In genomic region chr18:21550510-21550970, GRCh38 we compare ENCODE assay signal across 1 cellular context.
TF ChIP-seq lines count a peak whose summit lies in the region.

No MANE protein-coding gene starts in this region.

TF ChIP-seq in HepG2, 621 proteins besides CTCF, POLR2A, EP300 and RAD21 (continues in another document):
- TF ChIP-seq FOXA1 (IDR thresholded peaks at IDR 0.05) (no peak), FOXA1 (CRISPR knock-in tag; IDR thresholded peaks at IDR 0.05) (peak; percentile 78), SKIL (CRISPR knock-in tag; IDR thresholded peaks at IDR 0.05; ENCODE audit: borderline replicate concordance) (no peak), ZNF280D (CRISPR knock-in tag; IDR thresholded peaks at IDR 0.05) (0 out of 2 replicates have a peak, but pooled peaks have one; percentile 70), ZKSCAN5 (CRISPR knock-in tag; IDR thresholded peaks at IDR 0.05) (no peak), SP5 (CRISPR knock-in tag; IDR thresholded peaks at IDR 0.05; ENCODE audit: borderline replicate concordance, low read depth) (peak; percentile 76), PATZ1 (CRISPR knock-in tag; IDR thresholded peaks at IDR 0.05) (peak; percentile 28; the same call in 1 of the 2 replicates), GRHL1 (CRISPR knock-in tag; conservative IDR thresholded peaks at IDR 0.05) (no peak), PAXIP1 (CRISPR knock-in tag; conservative IDR thresholded peaks at IDR 0.05) (peak; percentile 90), TBX3 (IDR thresholded peaks at IDR 0.05; ENCODE audit: borderline replicate concordance) (peak; percentile 70; the same call in 1 of the 2 replicates), POLR2AphosphoS2 (IDR thresholded peaks at IDR 0.05; ENCODE audit: low read depth, low read length) (no peak), KIAA2018 (CRISPR knock-in tag; IDR thresholded peaks at IDR 0.05; ENCODE audit: borderline replicate concordance) (no peak), ZNF549 (CRISPR knock-in tag; IDR thresholded peaks at IDR 0.05) (no peak), ZNF512B (CRISPR knock-in tag; IDR thresholded peaks at IDR 0.05; ENCODE audit: borderline replicate concordance) (no peak), DMAP1 (CRISPR knock-in tag; IDR thresholded peaks at IDR 0.05) (peak; percentile 86), GATA4 (IDR thresholded peaks at IDR 0.05; ENCODE audit: borderline replicate concordance, low read depth) (peak; percentile 56; the same call in 1 of the 2 replicates), ZNF687 (CRISPR knock-in tag; IDR thresholded peaks at IDR 0.05) (peak; percentile 68; the same call in 1 of the 2 replicates)
